20 cellular contexts compared by ENCODE assay signal in the genomic region with DNA sequence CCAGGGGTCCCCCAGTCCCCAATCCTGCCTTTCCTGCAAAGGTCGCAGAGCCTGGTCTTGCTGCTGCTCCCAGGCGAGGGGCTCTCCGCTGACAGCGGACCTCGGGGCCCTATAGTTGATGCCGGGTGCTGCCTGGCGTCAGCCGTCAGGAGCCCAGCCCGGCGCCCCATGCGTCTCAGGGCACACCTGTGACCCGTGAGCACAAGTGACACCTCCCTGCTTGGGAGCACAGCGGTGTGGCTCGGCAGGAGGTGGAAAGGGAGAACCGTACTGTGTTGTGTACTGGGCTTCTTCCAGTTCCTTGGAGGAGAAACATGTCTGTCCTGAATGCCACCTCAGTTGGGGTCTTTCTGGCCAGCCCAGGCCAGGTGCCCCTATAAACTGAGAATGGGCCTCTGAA. TPM values are rescaled to one million over a fixed set of nuclear protein-coding genes. Genes with fewer than 3 reads are reported as not detected.
DNase-seq lines count a peak whose midpoint lies in the region; ATAC-seq and TF ChIP-seq lines count a peak whose summit lies in the region.
"Had no signal": no experiment of that assay in that cellular context is flagged by ENCODE, and none has a peak within 500 bp of the region (broad histone marks: within the 10 kb centered on the region; RNA-seq: fewer than 3 reads in every experiment).

No MANE protein-coding gene starts in this region.

- H3K4me3 ChIP-seq in left lung (no peak overlapping the region), upper lobe of left lung (no peak overlapping the region)
- H3K4me3 ChIP-seq: BLaER1 treated with 17β-estradiol and CSF1 and Interleukin-3, amounts not matched to agents 10 nM and 100 nM; GM12878; GM23248 had no signal

- H3K9me3 ChIP-seq in left lung, result no peaks in the 10 kb centered on the region
- H3K9me3 ChIP-seq in upper lobe of left lung, result no peaks in the 10 kb centered on the region
- H3K9me3 ChIP-seq: BLaER1 treated with 17β-estradiol and CSF1 and Interleukin-3, amounts not matched to agents 10 nM and 100 nM had no signal

- H3K4me1 ChIP-seq in left lung (peaks cover 0 to 10% of the 10 kb centered on the region in 2 donors), upper lobe of left lung (peaks cover 8 to 13% (median 11%) of the 10 kb centered on the region in 4 donors)

- peaks cover 6% of the 10 kb centered on the region for H3K9me3 Mint-ChIP-seq in chondrocyte (ENCODE audit: low read depth)
- H3K9me3 Mint-ChIP-seq: CD4-positive, CD25-positive, alpha-beta regulatory T cell; CD8-positive, alpha-beta memory T cell; HFFc6 had no signal

- no peak overlapping the region for H3K4me3 Mint-ChIP-seq in chondrocyte (ENCODE audit: unreplicated experiment)
- H3K4me3 Mint-ChIP-seq: B cell; CD4-positive, CD25-positive, alpha-beta regulatory T cell; CD8-positive, alpha-beta memory T cell; HFFc6 had no signal

- H3K36me3 Mint-ChIP-seq in chondrocyte (ENCODE audit: low read depth), result peaks cover 3% of the 10 kb centered on the region

- TF ChIP-seq EP300 in upper lobe of left lung (IDR thresholded peaks at IDR 0.05), result no peak

- peak; percentile 88 for DNase-seq in chondrocyte (ENCODE audit: low spot score)
- DNase-seq in left lung, result peak; percentile 25 to 79
- DNase-seq in posterior vena cava (ENCODE audit: low spot score), result peak; percentile 76
- no peak for DNase-seq in activated CD8-positive, alpha-beta memory T cell treated with anti-CD3 and anti-CD28 coated beads, Interleukin-2, amount 50 U/mL, for 48 hours
- DNase-seq in upper lobe of left lung, result no peak
- DNase-seq: CD4-positive, CD25-positive, alpha-beta regulatory T cell; COR-L47; DMS 273 treated with DMSO at 0.1 percent for 48 hours; DMS53; DND-41; EL; GM23248; HFFc6 had no signal

- H3K27me3 Mint-ChIP-seq in chondrocyte (ENCODE audit: low read depth), result no peaks in the 10 kb centered on the region
- H3K27me3 Mint-ChIP-seq: B cell; CD8-positive, alpha-beta memory T cell had no signal

- H3K36me3 ChIP-seq in left lung (peaks cover 0 to 3% of the 10 kb centered on the region in 2 donors), upper lobe of left lung (no peaks in the 10 kb centered on the region)
- H3K36me3 ChIP-seq: BLaER1 treated with 17β-estradiol and CSF1 and Interleukin-3, amounts not matched to agents 10 nM and 100 nM had no signal

- TF ChIP-seq CTCF in chondrocyte (IDR thresholded peaks at IDR 0.05) (no peak), left lung (IDR thresholded peaks at IDR 0.05) (no peak), upper lobe of left lung (IDR thresholded peaks at IDR 0.05) (no peak)

- no peak for TF ChIP-seq POLR2A in upper lobe of left lung (IDR thresholded peaks at IDR 0.05)

- H3K27ac ChIP-seq in left lung (no peak overlapping the region), upper lobe of left lung (no peak overlapping the region)
- H3K27ac ChIP-seq: BLaER1 treated with 17β-estradiol and CSF1 and Interleukin-3, amounts not matched to agents 10 nM and 100 nM; GM23248; HL-60 had no signal

- H3K4me1 Mint-ChIP-seq in chondrocyte (ENCODE audit: low read depth), result peaks cover 8% of the 10 kb centered on the region
- H3K4me1 Mint-ChIP-seq: CD4-positive, CD25-positive, alpha-beta regulatory T cell; CD8-positive, alpha-beta memory T cell had no signal

- intact Hi-C loops in left lung (cut with DNase I) (no loop called here), posterior vena cava (cut with DNase I) (no loop called here)

- 95 to 100% methylated on average over 6 to 15 of the region's 15 CpGs for WGBS in upper lobe of left lung, 2 donors

- ATAC-seq in left lung (no peak), SK-N-SH treated with all-trans-retinoic acid at 6 μM for 48 hours (no peak), upper lobe of left lung (ENCODE audit: low FRiP score in 2 of 2) (no peak)
- ATAC-seq: GM12878, HCT116 had no signal

- H3K27me3 ChIP-seq in left lung (no peaks in the 10 kb centered on the region), upper lobe of left lung (no peaks in the 10 kb centered on the region)
- H3K27me3 ChIP-seq: BLaER1 treated with 17β-estradiol and CSF1 and Interleukin-3, amounts not matched to agents 10 nM and 100 nM had no signal

- H3K27ac Mint-ChIP-seq in chondrocyte (ENCODE audit: unreplicated experiment), result no peak overlapping the region
- H3K27ac Mint-ChIP-seq: B cell; CD4-positive, CD25-positive, alpha-beta regulatory T cell; CD8-positive, alpha-beta memory T cell; HFFc6 had no signal

TF ChIP-seq in SK-N-SH treated with all-trans-retinoic acid at 6 μM for 48 hours, 23 proteins besides CTCF, POLR2A, EP300 and RAD21 (continues in another document):
- TF ChIP-seq, protein P1, sequence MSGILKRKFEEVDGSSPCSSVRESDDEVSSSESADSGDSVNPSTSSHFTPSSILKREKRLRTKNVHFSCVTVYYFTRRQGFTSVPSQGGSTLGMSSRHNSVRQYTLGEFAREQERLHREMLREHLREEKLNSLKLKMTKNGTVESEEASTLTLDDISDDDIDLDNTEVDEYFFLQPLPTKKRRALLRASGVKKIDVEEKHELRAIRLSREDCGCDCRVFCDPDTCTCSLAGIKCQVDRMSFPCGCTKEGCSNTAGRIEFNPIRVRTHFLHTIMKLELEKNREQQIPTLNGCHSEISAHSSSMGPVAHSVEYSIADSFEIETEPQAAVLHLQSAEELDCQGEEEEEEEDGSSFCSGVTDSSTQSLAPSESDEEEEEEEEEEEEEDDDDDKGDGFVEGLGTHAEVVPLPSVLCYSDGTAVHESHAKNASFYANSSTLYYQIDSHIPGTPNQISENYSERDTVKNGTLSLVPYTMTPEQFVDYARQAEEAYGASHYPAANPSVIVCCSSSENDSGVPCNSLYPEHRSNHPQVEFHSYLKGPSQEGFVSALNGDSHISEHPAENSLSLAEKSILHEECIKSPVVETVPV (CRISPR knock-in tag; IDR thresholded peaks at IDR 0.05), result no peak
- no peak for TF ChIP-seq ZC3H10 (CRISPR knock-in tag; IDR thresholded peaks at IDR 0.05)
- no peak for TF ChIP-seq ESRRG (CRISPR knock-in tag; IDR thresholded peaks at IDR 0.05)
- TF ChIP-seq ZFP3 (CRISPR knock-in tag; IDR thresholded peaks at IDR 0.05), result no peak
- TF ChIP-seq PPARA (CRISPR knock-in tag; IDR thresholded peaks at IDR 0.05; ENCODE audit: borderline replicate concordance), result no peak
- TF ChIP-seq OSR1 (CRISPR knock-in tag; IDR thresholded peaks at IDR 0.05), result no peak
- TF ChIP-seq, protein P2, sequence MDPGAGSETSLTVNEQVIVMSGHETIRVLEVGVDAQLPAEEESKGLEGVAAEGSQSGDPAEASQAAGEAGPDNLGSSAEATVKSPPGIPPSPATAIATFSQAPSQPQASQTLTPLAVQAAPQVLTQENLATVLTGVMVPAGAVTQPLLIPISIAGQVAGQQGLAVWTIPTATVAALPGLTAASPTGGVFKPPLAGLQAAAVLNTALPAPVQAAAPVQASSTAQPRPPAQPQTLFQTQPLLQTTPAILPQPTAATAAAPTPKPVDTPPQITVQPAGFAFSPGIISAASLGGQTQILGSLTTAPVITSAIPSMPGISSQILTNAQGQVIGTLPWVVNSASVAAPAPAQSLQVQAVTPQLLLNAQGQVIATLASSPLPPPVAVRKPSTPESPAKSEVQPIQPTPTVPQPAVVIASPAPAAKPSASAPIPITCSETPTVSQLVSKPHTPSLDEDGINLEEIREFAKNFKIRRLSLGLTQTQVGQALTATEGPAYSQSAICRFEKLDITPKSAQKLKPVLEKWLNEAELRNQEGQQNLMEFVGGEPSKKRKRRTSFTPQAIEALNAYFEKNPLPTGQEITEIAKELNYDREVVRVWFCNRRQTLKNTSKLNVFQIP (CRISPR knock-in tag; IDR thresholded peaks at IDR 0.05; ENCODE audit: borderline replicate concordance, low read depth), result no peak
- TF ChIP-seq ZNF70 (CRISPR knock-in tag; IDR thresholded peaks at IDR 0.05), result no peak
- TF ChIP-seq BACH2 (CRISPR knock-in tag; IDR thresholded peaks at IDR 0.05; ENCODE audit: borderline replicate concordance), result no peak
- no peak for TF ChIP-seq ZFP30 (CRISPR knock-in tag; IDR thresholded peaks at IDR 0.05)
- no peak for TF ChIP-seq TOX (CRISPR knock-in tag; IDR thresholded peaks at IDR 0.05; ENCODE audit: borderline replicate concordance)
- TF ChIP-seq, protein P3, sequence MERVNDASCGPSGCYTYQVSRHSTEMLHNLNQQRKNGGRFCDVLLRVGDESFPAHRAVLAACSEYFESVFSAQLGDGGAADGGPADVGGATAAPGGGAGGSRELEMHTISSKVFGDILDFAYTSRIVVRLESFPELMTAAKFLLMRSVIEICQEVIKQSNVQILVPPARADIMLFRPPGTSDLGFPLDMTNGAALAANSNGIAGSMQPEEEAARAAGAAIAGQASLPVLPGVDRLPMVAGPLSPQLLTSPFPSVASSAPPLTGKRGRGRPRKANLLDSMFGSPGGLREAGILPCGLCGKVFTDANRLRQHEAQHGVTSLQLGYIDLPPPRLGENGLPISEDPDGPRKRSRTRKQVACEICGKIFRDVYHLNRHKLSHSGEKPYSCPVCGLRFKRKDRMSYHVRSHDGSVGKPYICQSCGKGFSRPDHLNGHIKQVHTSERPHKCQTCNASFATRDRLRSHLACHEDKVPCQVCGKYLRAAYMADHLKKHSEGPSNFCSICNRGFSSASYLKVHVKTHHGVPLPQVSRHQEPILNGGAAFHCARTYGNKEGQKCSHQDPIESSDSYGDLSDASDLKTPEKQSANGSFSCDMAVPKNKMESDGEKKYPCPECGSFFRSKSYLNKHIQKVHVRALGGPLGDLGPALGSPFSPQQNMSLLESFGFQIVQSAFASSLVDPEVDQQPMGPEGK (CRISPR knock-in tag; IDR thresholded peaks at IDR 0.05; ENCODE audit: borderline replicate concordance), result no peak

RNA-seq across cellular contexts. Expression of a gene that starts 56.7 kb away (rescaled TPM):
- total RNA-seq in chondrocyte (15.3 to 21.3 TPM (median 17.0 TPM) in 3 replicates), left lung (10 to 100 TPM; 18.4 to 26.8 TPM), posterior vena cava (10 to 100 TPM; 11.9 to 13.0 TPM), upper lobe of left lung (10 to 100 TPM; 12.0 to 21.4 (median 16.4) TPM)

Comparison
In these comparisons a context has a peak if more than half of its experiments do, and no peak if none do; other contexts are left out.
1. DNase-seq: peak in chondrocyte (single experiment), left lung (2 of 2) and posterior vena cava (single experiment); none in activated CD8-positive, alpha-beta memory T cell treated with anti-CD3 and anti-CD28 coated beads, Interleukin-2, amount 50 U/mL, for 48 hours (single experiment) and upper lobe of left lung (0 of 2).